Comparison of ENCODE assay signal across 15 cellular contexts in genomic region chr6:89348372-89348771, GRCh38. TPM values are rescaled to one million over a fixed set of nuclear protein-coding genes. Genes with fewer than 3 reads are reported as not detected.
DNase-seq lines count a peak whose midpoint lies in the region; ATAC-seq and TF ChIP-seq lines count a peak whose summit lies in the region.
"Had no signal": no experiment of that assay in that cellular context is flagged by ENCODE, and none has a peak within 500 bp of the region (broad histone marks: within the 10 kb centered on the region; RNA-seq: fewer than 3 reads in every experiment).

No MANE protein-coding gene starts in this region.

- POLR2A ChIA-PET in Caco-2 (lab: Charles Lee): no interaction called here

- H3K36me3 Mint-ChIP-seq in dendritic cell treated with granulocyte-macrophage colony-stimulating factor and Interleukin-4, amounts not matched to agents 40 ng/mL and 50 ng/mL, for 4 days (ENCODE audit: low read depth): peaks cover 27% of the 10 kb centered on the region
- peaks cover 2% of the 10 kb centered on the region for H3K36me3 Mint-ChIP-seq in osteocyte (ENCODE audit: unreplicated experiment)
- peaks cover 6% of the 10 kb centered on the region for H3K36me3 Mint-ChIP-seq in Caco-2 (ENCODE audit: insufficient read depth, unreplicated experiment)

- H3K4me2 ChIP-seq in DOHH2 (ENCODE audit: low read length): peak overlapping the region; percentile 88
- peak overlapping the region; percentile 26 for H3K4me2 ChIP-seq in Karpas-422 (ENCODE audit: low read depth, low read length, poor library complexity, severe bottlenecking)

- peaks cover 54% of the 10 kb centered on the region for H3K4me1 Mint-ChIP-seq in dendritic cell treated with granulocyte-macrophage colony-stimulating factor and Interleukin-4, amounts not matched to agents 40 ng/mL and 50 ng/mL, for 4 days (ENCODE audit: low read depth)
- H3K4me1 Mint-ChIP-seq in osteocyte (ENCODE audit: unreplicated experiment) (peaks cover 46% of the 10 kb centered on the region), Caco-2 (ENCODE audit: low read depth, unreplicated experiment) (peaks cover 31% of the 10 kb centered on the region)

- no peak for ATAC-seq in HG03571 (IDR thresholded peaks at IDR 0.05; ENCODE audit: unreplicated experiment)
- ATAC-seq: Panc1 had no signal

- CTCF ChIA-PET in Caco-2 (lab: Charles Lee): interaction anchor here (0.7 kb wide), 1 partner anchor 8 kb away, joined by 6 read pairs; no protein-coding TSS in a partner anchor

- H3K9me3 Mint-ChIP-seq in dendritic cell treated with granulocyte-macrophage colony-stimulating factor and Interleukin-4, amounts not matched to agents 40 ng/mL and 50 ng/mL, for 4 days: no peaks in the 10 kb centered on the region
- H3K9me3 Mint-ChIP-seq in osteocyte (ENCODE audit: unreplicated experiment) (no peaks in the 10 kb centered on the region), Caco-2 (ENCODE audit: unreplicated experiment) (no peaks in the 10 kb centered on the region)

- no TSS peak for BruUV-seq in Caco-2 (replicated peaks; lab: Mats Ljungman, UMichigan)

- H3K9me2 ChIP-seq in DOHH2 (replicated peaks; ENCODE audit: control insufficient read depth, low read length): no peaks in the 10 kb centered on the region
- H3K9me2 ChIP-seq in Karpas-422 (replicated peaks; ENCODE audit: insufficient read depth, low read length): no peaks in the 10 kb centered on the region

- H3K4me3 ChIP-seq in DOHH2 (ENCODE audit: low read length) (peak overlapping the region; percentile 81), Karpas-422 (ENCODE audit: low read length) (no peak overlapping the region), Caco-2 (ENCODE audit: low read depth, low read length) (no peak overlapping the region)
- H3K4me3 ChIP-seq: esophagus muscularis mucosa, stomach had no signal

- H3K27ac ChIP-seq in DOHH2 (ENCODE audit: low read depth, low read length) (peak overlapping the region; percentile 99), Karpas-422 (ENCODE audit: low read length) (peak overlapping the region; percentile 16)

- no peaks in the 10 kb centered on the region for H3K27me3 ChIP-seq in DOHH2 (ENCODE audit: control insufficient read depth, low read length)
- no peaks in the 10 kb centered on the region for H3K27me3 ChIP-seq in Karpas-422 (ENCODE audit: low read length)
- no peaks in the 10 kb centered on the region for H3K27me3 ChIP-seq in Caco-2 (replicated peaks; ENCODE audit: control insufficient read depth, insufficient read depth, low read length)
- H3K27me3 ChIP-seq: esophagus muscularis mucosa, stomach had no signal

- intact Hi-C loops in dendritic cell treated with granulocyte-macrophage colony-stimulating factor and Interleukin-4, amounts not matched to agents 40 ng/mL and 50 ng/mL, for 4 days (cut with micrococcal nuclease): no loop called here
- intact Hi-C loops in Caco-2 (cut with micrococcal nuclease; ENCODE audit: unreplicated experiment): no loop called here

- H3K36me3 ChIP-seq in DOHH2 (ENCODE audit: control insufficient read depth, low read length) (peaks cover 83% of the 10 kb centered on the region), Karpas-422 (ENCODE audit: insufficient read depth, low read length) (peaks cover 6% of the 10 kb centered on the region; the same call in 1 of the 2 replicates), Caco-2 (ENCODE audit: control insufficient read depth, insufficient read depth, low read length) (no peaks in the 10 kb centered on the region)
- H3K36me3 ChIP-seq: esophagus muscularis mucosa, stomach had no signal

- H3K79me2 ChIP-seq in DOHH2 (ENCODE audit: control insufficient read depth, low read length): peaks cover 100% of the 10 kb centered on the region
- peaks cover 85% of the 10 kb centered on the region for H3K79me2 ChIP-seq in Karpas-422 (ENCODE audit: low read length)

- no peaks in the 10 kb centered on the region for H3K9me3 ChIP-seq in DOHH2 (ENCODE audit: control insufficient read depth, insufficient read depth, low read length)
- H3K9me3 ChIP-seq in Karpas-422 (ENCODE audit: low read length): no peaks in the 10 kb centered on the region
- no peaks in the 10 kb centered on the region for H3K9me3 ChIP-seq in Caco-2
- H3K9me3 ChIP-seq: esophagus muscularis mucosa, stomach had no signal

- DNase-seq in Karpas-422 (no peak), osteocyte (ENCODE audit: extremely low spot score, unreplicated experiment) (no peak), nucleus accumbens (lab: John Stamatoyannopoulos, UW) (no peak), C1 segment of cervical spinal cord (lab: John Stamatoyannopoulos, UW) (no peak), Caco-2 (no peak)
- DNase-seq: activated CD4-positive, alpha-beta T cell treated with anti-CD3 and anti-CD28 coated beads, Interleukin-2, amount 50 U/mL, for 48 hours; activated naive CD4-positive, alpha-beta T cell treated with Interleukin-2 at 50 U/mL for 16 hours; NCI-H1048; stimulated activated CD4-positive, alpha-beta T cell treated with anti-CD3 and anti-CD28 coated beads, Interleukin-4, amount 100 ng/mL, for 4 hours; stomach had no signal

- H2AFZ ChIP-seq in Karpas-422 (ENCODE audit: low read length): no peak overlapping the region

- H3K4me1 ChIP-seq in DOHH2 (ENCODE audit: control insufficient read depth, low read length): peaks cover 69% of the 10 kb centered on the region
- peaks cover 61% of the 10 kb centered on the region for H3K4me1 ChIP-seq in Karpas-422 (ENCODE audit: low read length)
- H3K4me1 ChIP-seq in Caco-2: peaks cover 36% of the 10 kb centered on the region

- H3F3A ChIP-seq in DOHH2 (ENCODE audit: control insufficient read depth, insufficient read depth): peaks cover 16% of the 10 kb centered on the region

- peak overlapping the region; percentile 19; the same call in 1 of the 2 replicates for H3K9ac ChIP-seq in Karpas-422 (ENCODE audit: low read length)

- peak overlapping the region; percentile 30 for H3K27ac Mint-ChIP-seq in dendritic cell treated with granulocyte-macrophage colony-stimulating factor and Interleukin-4, amounts not matched to agents 40 ng/mL and 50 ng/mL, for 4 days
- peak overlapping the region; percentile 23 for H3K27ac Mint-ChIP-seq in osteocyte (ENCODE audit: unreplicated experiment)
- H3K27ac Mint-ChIP-seq in Caco-2 (ENCODE audit: unreplicated experiment): no peak overlapping the region

- H3K27me3 Mint-ChIP-seq in dendritic cell treated with granulocyte-macrophage colony-stimulating factor and Interleukin-4, amounts not matched to agents 40 ng/mL and 50 ng/mL, for 4 days: no peaks in the 10 kb centered on the region
- H3K27me3 Mint-ChIP-seq in osteocyte (ENCODE audit: unreplicated experiment) (no peaks in the 10 kb centered on the region), Caco-2 (ENCODE audit: insufficient read depth, unreplicated experiment) (no peaks in the 10 kb centered on the region)

- TF ChIP-seq CTCF in DOHH2 (IDR thresholded peaks at IDR 0.05; ENCODE audit: low read depth, low read length, poor library complexity, severe bottlenecking) (no peak), osteocyte (IDR thresholded peaks at IDR 0.05) (no peak), Caco-2 (IDR thresholded peaks at IDR 0.05; ENCODE audit: insufficient read depth in 1 of 2, low read depth in 1 of 2, low read length in 1 of 2, severe bottlenecking in 1 of 2, unreplicated experiment in 1 of 2) (no peak)

- peaks cover 47% of the 10 kb centered on the region for H4K20me1 ChIP-seq in DOHH2 (ENCODE audit: control insufficient read depth, insufficient read depth, low read depth, low read length)
- H4K20me1 ChIP-seq in Karpas-422 (ENCODE audit: insufficient read depth, low read depth, low read length): peaks cover 6% of the 10 kb centered on the region; the same call in 1 of the 2 replicates

- no peak overlapping the region for H3K4me3 Mint-ChIP-seq in dendritic cell treated with granulocyte-macrophage colony-stimulating factor and Interleukin-4, amounts not matched to agents 40 ng/mL and 50 ng/mL, for 4 days
- H3K4me3 Mint-ChIP-seq in osteocyte (ENCODE audit: unreplicated experiment) (no peak overlapping the region), Caco-2 (ENCODE audit: unreplicated experiment) (no peak overlapping the region)

RNA-seq across cellular contexts. Expression of gene UBE2J1, which starts 4.2 kb away (rescaled TPM):
- total RNA-seq in Karpas-422 (2014; rRNA removed; shearing (Covaris generic); ENCODE audit: low replicate concordance): 30.4 and 48.0 TPM in 2 replicates
- 38.8 and 39.6 TPM in 2 replicates for total RNA-seq in osteocyte
- 23.1 and 23.5 TPM in 2 replicates for total RNA-seq in Caco-2 (2022)

RNA-seq across cellular contexts. Expression of gene GABRR2, which starts 33.3 kb away (rescaled TPM):
- total RNA-seq in Karpas-422 (2014; rRNA removed; shearing (Covaris generic); ENCODE audit: low replicate concordance): 0.11 and 0.22 TPM in 2 replicates
- total RNA-seq in osteocyte (0.68 and 0.97 TPM in 2 replicates), Caco-2 (2022) (0.29 TPM in 1 of 2 replicates, not detected in the other)
